1 cellular context compared by ENCODE assay signal in genomic region chr19:48618278-48618915, GRCh38.
TF ChIP-seq lines count a peak whose summit lies in the region.

No MANE protein-coding gene starts in this region.

TF ChIP-seq in GM12878, 131 proteins besides CTCF, POLR2A, EP300 and RAD21:
- TF ChIP-seq IRF5 (IDR thresholded peaks at IDR 0.05; ENCODE audit: borderline replicate concordance) (no peak), KLF5 (IDR thresholded peaks at IDR 0.05; ENCODE audit: partially characterized antibody) (no peak), GATAD2B (conservative IDR thresholded peaks at IDR 0.05; ENCODE audit: low read depth) (0 out of 2 replicates have a peak, but pooled peaks have one; percentile 13), ZNF217 (IDR thresholded peaks at IDR 0.05) (no peak; the same call in 1 of the 2 replicates), HDAC6 (IDR thresholded peaks at IDR 0.05; ENCODE audit: unreplicated experiment) (no peak), MAX (IDR thresholded peaks at IDR 0.05; ENCODE audit: low read depth, low read length) (no peak), WRNIP1 (IDR thresholded peaks at IDR 0.05; ENCODE audit: borderline replicate concordance, low read depth, low read length) (0 out of 2 replicates have a peak, but pooled peaks have one; percentile 28), PML (IDR thresholded peaks at IDR 0.05; ENCODE audit: low read length) (no peak), CBFB (IDR thresholded peaks at IDR 0.05; ENCODE audit: low read depth) (no peak), RUNX3 (IDR thresholded peaks at IDR 0.05; ENCODE audit: low read length) (no peak), TBL1XR1 (IDR thresholded peaks at IDR 0.05; ENCODE audit: low read depth, low read length) (no peak), TARDBP (IDR thresholded peaks at IDR 0.05; ENCODE audit: borderline replicate concordance) (no peak), ZBTB11 (CRISPR knock-in tag; IDR thresholded peaks at IDR 0.05) (no peak), PRDM15 (CRISPR knock-in tag; IDR thresholded peaks at IDR 0.05) (no peak), POU2F2 (IDR thresholded peaks at IDR 0.05; ENCODE audit: borderline replicate concordance, low read depth, low read length) (no peak), CHD1 (IDR thresholded peaks at IDR 0.05; ENCODE audit: low read depth, low read length) (0 out of 2 replicates have a peak, but pooled peaks have one; percentile 15), CUX1 (IDR thresholded peaks at IDR 0.05; ENCODE audit: insufficient replicate concordance, low read depth, low read length) (no peak), SREBF1 (IDR thresholded peaks at IDR 0.05; ENCODE audit: low read length) (no peak), LARP7 (IDR thresholded peaks at IDR 0.05) (0 out of 2 replicates have a peak, but pooled peaks have one; percentile 18)
